17 cellular contexts compared by ENCODE assay signal in the genomic region with DNA sequence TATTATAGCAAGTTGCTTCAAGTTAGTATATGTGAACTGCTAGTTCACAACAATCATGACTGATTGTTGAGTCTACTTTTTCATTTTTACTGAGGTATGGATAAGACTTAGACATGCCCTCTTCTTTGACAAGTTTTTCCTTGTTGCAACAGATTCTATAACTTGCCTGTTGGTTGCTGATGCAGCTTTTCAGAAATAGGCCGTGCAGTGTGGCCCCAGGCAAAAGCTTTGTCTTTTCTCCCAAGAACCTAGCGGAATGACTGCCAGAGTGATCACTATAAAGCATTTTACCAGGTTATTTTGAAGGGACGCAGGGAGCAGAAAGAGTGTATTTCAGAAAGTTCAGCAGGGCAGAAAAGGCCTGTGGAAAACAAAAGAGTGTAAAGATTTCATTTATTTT. TPM values are rescaled to one million over a fixed set of nuclear protein-coding genes. Genes with fewer than 3 reads are reported as not detected.
DNase-seq lines count a peak whose midpoint lies in the region; ATAC-seq and TF ChIP-seq lines count a peak whose summit lies in the region.
"Had no signal": no experiment of that assay in that cellular context is flagged by ENCODE, and none has a peak within 500 bp of the region (broad histone marks: within the 10 kb centered on the region; RNA-seq: fewer than 3 reads in every experiment).

No MANE protein-coding gene starts in this region.

- 84 to 91% (median 88%) methylated on average over 3 of the region's 3 CpGs for WGBS in spleen, 5 donors

- no peaks in the 10 kb centered on the region for H3K36me3 ChIP-seq in spleen
- H3K36me3 ChIP-seq: heart right ventricle, lower lobe of right lung, thyroid gland had no signal

- H3K9me3 Mint-ChIP-seq in activated CD4-positive, alpha-beta T cell treated with anti-CD3 and anti-CD28 coated beads, Interleukin-2, amount 10 ng/mL, durations not matched to agents 24 days and 14 days: no peaks in the 10 kb centered on the region
- no peaks in the 10 kb centered on the region for H3K9me3 Mint-ChIP-seq in activated CD8-positive, alpha-beta T cell treated with anti-CD3 and anti-CD28 coated beads, Interleukin-2, amount 10 ng/mL, durations not matched to agents 7 days and 5 days (ENCODE audit: insufficient read depth)

- H3K27ac ChIP-seq in foreskin keratinocyte (peak overlapping the region; percentile 15), spleen (peak overlapping the region in 5 of 8 donors; percentile 15 to 36 (median 26))
- H3K27ac ChIP-seq: A549, body of pancreas, heart right ventricle, lower lobe of right lung, parathyroid adenoma, thyroid gland had no signal

- peak overlapping the region; percentile 90 for H3K27ac Mint-ChIP-seq in activated CD4-positive, alpha-beta T cell treated with anti-CD3 and anti-CD28 coated beads, Interleukin-2, amount 10 ng/mL, durations not matched to agents 24 days and 14 days
- peak overlapping the region; percentile 73 for H3K27ac Mint-ChIP-seq in activated CD8-positive, alpha-beta T cell treated with anti-CD3 and anti-CD28 coated beads, Interleukin-2, amount 10 ng/mL, durations not matched to agents 7 days and 5 days

- TF ChIP-seq POLR2A in spleen (IDR thresholded peaks at IDR 0.05): no peak

- CTCF ChIA-PET in activated CD8-positive, alpha-beta T cell treated with anti-CD3 and anti-CD28 coated beads, Interleukin-2, amount 10 ng/mL, durations not matched to agents 7 days and 5 days (lab: Charles Lee): interaction anchor here (2.7 to 4.3 kb wide), 4 partner anchors 10 to 26 kb away, joined by 10 to 24 read pairs (median 12); no protein-coding TSS in a partner anchor

- peaks cover 79% of the 10 kb centered on the region for H3K4me1 Mint-ChIP-seq in activated CD4-positive, alpha-beta T cell treated with anti-CD3 and anti-CD28 coated beads, Interleukin-2, amount 10 ng/mL, durations not matched to agents 24 days and 14 days
- peaks cover 86% of the 10 kb centered on the region for H3K4me1 Mint-ChIP-seq in activated CD8-positive, alpha-beta T cell treated with anti-CD3 and anti-CD28 coated beads, Interleukin-2, amount 10 ng/mL, durations not matched to agents 7 days and 5 days (ENCODE audit: low read depth)

- intact Hi-C loops in activated CD4-positive, alpha-beta T cell treated with anti-CD3 and anti-CD28 coated beads, Interleukin-2, amount 10 ng/mL, durations not matched to agents 24 days and 14 days (cut with micrococcal nuclease): no loop called here
- intact Hi-C loops in spleen (cut with DNase I; ENCODE audit: low total_unique reads): no loop called here

- TF ChIP-seq CTCF in foreskin keratinocyte (conservative IDR thresholded peaks at IDR 0.05) (no peak), spleen (IDR thresholded peaks at IDR 0.05 in 8 of 11, conservative IDR thresholded peaks at IDR 0.05 in 3 of 11) (no peak)

- ATAC-seq in activated CD8-positive, alpha-beta T cell treated with anti-CD3 and anti-CD28 coated beads, Interleukin-2, amount 10 ng/mL, durations not matched to agents 7 days and 5 days: no peak
- ATAC-seq in foreskin keratinocyte: peak; percentile 78
- no peak for ATAC-seq in HG02623 (IDR thresholded peaks at IDR 0.05; ENCODE audit: unreplicated experiment)
- ATAC-seq: A549, body of pancreas, heart right ventricle, lower lobe of right lung had no signal

- H3K27me3 Mint-ChIP-seq in activated CD4-positive, alpha-beta T cell treated with anti-CD3 and anti-CD28 coated beads, Interleukin-2, amount 10 ng/mL, durations not matched to agents 24 days and 14 days: no peaks in the 10 kb centered on the region
- H3K27me3 Mint-ChIP-seq in activated CD8-positive, alpha-beta T cell treated with anti-CD3 and anti-CD28 coated beads, Interleukin-2, amount 10 ng/mL, durations not matched to agents 7 days and 5 days (ENCODE audit: low read depth): no peaks in the 10 kb centered on the region

- H3K36me3 Mint-ChIP-seq in activated CD4-positive, alpha-beta T cell treated with anti-CD3 and anti-CD28 coated beads, Interleukin-2, amount 10 ng/mL, durations not matched to agents 24 days and 14 days (ENCODE audit: low read depth): peaks cover 23% of the 10 kb centered on the region
- H3K36me3 Mint-ChIP-seq in activated CD8-positive, alpha-beta T cell treated with anti-CD3 and anti-CD28 coated beads, Interleukin-2, amount 10 ng/mL, durations not matched to agents 7 days and 5 days (ENCODE audit: low read depth): peaks cover 32% of the 10 kb centered on the region

- H3K4me3 ChIP-seq in spleen: no peak overlapping the region
- H3K4me3 ChIP-seq: A549, body of pancreas, heart right ventricle, lower lobe of right lung, thyroid gland had no signal

- H3K9me3 ChIP-seq in spleen: no peaks in the 10 kb centered on the region
- H3K9me3 ChIP-seq: A549, body of pancreas, heart right ventricle, lower lobe of right lung, thyroid gland had no signal

- peak overlapping the region; percentile 83 for H3K4me3 Mint-ChIP-seq in activated CD4-positive, alpha-beta T cell treated with anti-CD3 and anti-CD28 coated beads, Interleukin-2, amount 10 ng/mL, durations not matched to agents 24 days and 14 days
- peak overlapping the region; percentile 47 for H3K4me3 Mint-ChIP-seq in activated CD8-positive, alpha-beta T cell treated with anti-CD3 and anti-CD28 coated beads, Interleukin-2, amount 10 ng/mL, durations not matched to agents 7 days and 5 days

- no peaks in the 10 kb centered on the region for H3K27me3 ChIP-seq in foreskin keratinocyte
- H3K27me3 ChIP-seq in spleen (replicated peaks in 1 of 7): no peaks in the 10 kb centered on the region
- H3K27me3 ChIP-seq: body of pancreas, heart right ventricle, thyroid gland had no signal

- DNase-seq in activated CD4-positive, alpha-beta T cell treated with anti-CD3 and anti-CD28 coated beads, Interleukin-2, amount 10 ng/mL, durations not matched to agents 24 days and 14 days: no peak
- no peak for DNase-seq in activated CD4-positive, alpha-beta T cell treated with anti-CD3 and anti-CD28 coated beads for 1 hour
- no peak for DNase-seq in activated CD8-positive, alpha-beta T cell treated with anti-CD3 and anti-CD28 coated beads, Interleukin-2, amount 10 ng/mL, durations not matched to agents 7 days and 5 days
- peak; percentile 84 to 93 for DNase-seq in foreskin keratinocyte
- DNase-seq in spleen: no peak
- no peak for DNase-seq in activated CD4-positive, CD25-positive, alpha-beta regulatory T cell (lab: John Stamatoyannopoulos, UW)
- no peak for DNase-seq in NCI-H146 (lab: John Stamatoyannopoulos, UW)
- DNase-seq: activated CD8-positive, alpha-beta memory T cell treated with anti-CD3 and anti-CD28 coated beads, Interleukin-2, amount 50 U/mL, for 48 hours; body of pancreas; heart right ventricle; lower lobe of right lung; NCI-H1694; NCI-H526; thyroid gland had no signal

- peaks cover 45% of the 10 kb centered on the region for H3K4me1 ChIP-seq in foreskin keratinocyte
- peaks cover 62 to 100% (median 91%) of the 10 kb centered on the region in 6 donors for H3K4me1 ChIP-seq in spleen
- H3K4me1 ChIP-seq: A549 had no signal

- POLR2A ChIA-PET in activated CD8-positive, alpha-beta T cell treated with anti-CD3 and anti-CD28 coated beads, Interleukin-2, amount 10 ng/mL, durations not matched to agents 7 days and 5 days (lab: Charles Lee): interaction anchor here (0.7 to 2.6 kb wide), 5 partner anchors 8 to 224 kb away, joined by 3 to 8 read pairs (median 3); a partner anchor contains a TSS

RNA-seq across cellular contexts. Expression of a gene that starts 16.0 kb away (rescaled TPM):
- total RNA-seq in activated CD4-positive, alpha-beta T cell treated with anti-CD3 and anti-CD28 coated beads, Interleukin-2, amount 10 ng/mL, durations not matched to agents 24 days and 14 days: 45.7 and 47.7 TPM in 2 replicates
- 10 to 100 TPM; 33.9 to 34.4 TPM for total RNA-seq in activated CD8-positive, alpha-beta T cell treated with anti-CD3 and anti-CD28 coated beads, Interleukin-2, amount 10 ng/mL, durations not matched to agents 7 days and 5 days
- total RNA-seq in foreskin keratinocyte: 15.4 and 16.1 TPM in 2 replicates
- polyA plus RNA-seq in foreskin keratinocyte: 4.4 and 4.7 TPM in 2 replicates
- total RNA-seq in spleen: 100 to 1,000 TPM in 2 of 7 donors, 10 to 100 TPM in 5; 61.3 to 104 (median 81.2) TPM
- 10 to 100 TPM; 15.6 to 25.7 (median 16.2) TPM for polyA plus RNA-seq in spleen

Comparison
In these comparisons a context has a peak if more than half of its experiments do, and no peak if none do; other contexts are left out.
1. DNase-seq: peak in foreskin keratinocyte (2 of 2); none in activated CD4-positive, alpha-beta T cell treated with anti-CD3 and anti-CD28 coated beads, Interleukin-2, amount 10 ng/mL, durations not matched to agents 24 days and 14 days (single experiment), activated CD4-positive, alpha-beta T cell treated with anti-CD3 and anti-CD28 coated beads for 1 hour (single experiment), activated CD8-positive, alpha-beta T cell treated with anti-CD3 and anti-CD28 coated beads, Interleukin-2, amount 10 ng/mL, durations not matched to agents 7 days and 5 days (single experiment), spleen (single experiment), activated CD4-positive, CD25-positive, alpha-beta regulatory T cell (0 of 4) and NCI-H146 (single experiment).